Comparison of ENCODE assay signal across 8 cellular contexts in the genomic region with DNA sequence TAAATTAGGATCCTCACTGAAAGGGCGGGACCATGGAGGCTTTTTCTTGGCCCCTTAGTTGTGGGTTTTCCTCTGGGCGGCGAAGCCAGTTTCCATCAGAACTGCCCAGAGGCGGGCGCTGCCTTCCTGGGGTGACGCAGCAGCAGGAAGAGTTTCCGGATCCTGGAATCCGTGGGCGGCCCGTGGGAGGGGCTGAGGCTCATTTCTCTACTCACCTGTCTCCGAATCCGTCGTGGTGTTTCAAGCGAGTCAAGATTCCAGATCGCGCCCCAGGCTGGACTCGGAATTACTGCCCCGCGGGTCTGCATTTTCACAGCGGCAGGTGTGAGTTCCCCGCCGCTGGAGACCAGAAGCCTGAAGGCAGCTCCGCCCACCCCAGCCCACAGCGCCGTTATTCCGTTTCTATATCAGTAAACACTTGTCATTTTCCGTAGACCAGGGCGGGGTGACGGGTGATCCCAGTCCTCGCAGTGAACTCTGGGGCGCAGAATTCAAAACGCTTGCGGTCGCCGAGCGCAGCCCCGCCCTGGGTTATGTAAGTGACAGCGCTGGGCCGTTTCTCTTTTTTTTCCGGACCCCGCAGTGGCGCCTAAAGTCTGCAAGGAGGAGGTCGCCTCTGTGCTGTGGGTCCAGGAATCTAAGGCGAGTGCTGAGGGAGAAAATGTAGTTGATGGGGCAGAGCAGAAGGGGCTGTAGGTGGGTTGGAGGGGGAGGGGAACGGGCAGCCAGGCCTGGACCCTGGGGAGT. TPM values are rescaled to one million over a fixed set of nuclear protein-coding genes. Genes with fewer than 3 reads are reported as not detected.
DNase-seq lines count a peak whose midpoint lies in the region; ATAC-seq and TF ChIP-seq lines count a peak whose summit lies in the region.

No MANE protein-coding gene starts in this region.

- H3K27me3 Mint-ChIP-seq in activated naive CD8-positive, alpha-beta T cell treated with anti-CD3 and anti-CD28 coated beads, Interleukin-2, amount 50 U/mL, for 24 hours: no peaks in the 10 kb centered on the region

- H3K36me3 Mint-ChIP-seq in activated naive CD8-positive, alpha-beta T cell treated with anti-CD3 and anti-CD28 coated beads, Interleukin-2, amount 50 U/mL, for 24 hours (ENCODE audit: low read depth): peaks cover 9% of the 10 kb centered on the region

- peak in 2 of 4 donors; percentile 26 to 62 for TF ChIP-seq EP300 in upper lobe of left lung (IDR thresholded peaks at IDR 0.05)

- peak overlapping the region; percentile 84 for H3K4me3 Mint-ChIP-seq in activated naive CD8-positive, alpha-beta T cell treated with anti-CD3 and anti-CD28 coated beads, Interleukin-2, amount 50 U/mL, for 24 hours

- TF ChIP-seq CTCF in GM10266 (IDR thresholded peaks at IDR 0.05; ENCODE audit: control insufficient read depth, insufficient read depth, low read depth, missing control alignments) (no peak), heart right ventricle (IDR thresholded peaks at IDR 0.05) (no peak), upper lobe of left lung (IDR thresholded peaks at IDR 0.05) (peak in 3 of 6 experiments; percentile 4 to 8 (median 5))

- H3K27me3 ChIP-seq in heart right ventricle (no peaks in the 10 kb centered on the region), upper lobe of left lung (no peaks in the 10 kb centered on the region)

- peaks cover 12% of the 10 kb centered on the region for H3K9me3 Mint-ChIP-seq in activated naive CD8-positive, alpha-beta T cell treated with anti-CD3 and anti-CD28 coated beads, Interleukin-2, amount 50 U/mL, for 24 hours

- 0 to 1% methylated on average over 45 of the region's 45 CpGs for WGBS in heart right ventricle, 2 donors
- 0 to 1% methylated on average over 3 to 45 of the region's 45 CpGs for WGBS in upper lobe of left lung, 2 donors

- peaks cover 64% of the 10 kb centered on the region for H3K4me1 Mint-ChIP-seq in activated naive CD8-positive, alpha-beta T cell treated with anti-CD3 and anti-CD28 coated beads, Interleukin-2, amount 50 U/mL, for 24 hours

- H3K36me3 ChIP-seq in heart right ventricle (peaks cover 0 to 8% (median 0%) of the 10 kb centered on the region in 9 donors), upper lobe of left lung (peaks cover 0 to 5% (median 0%) of the 10 kb centered on the region in 4 donors)

- H3K27ac ChIP-seq in heart right ventricle (peak overlapping the region; percentile 91 to 100 (median 98)), upper lobe of left lung (peak overlapping the region; percentile 96 to 98 (median 98))

- intact Hi-C loops in heart right ventricle (cut with DNase I): loop anchor here in 9 of 10 donors (1.0 to 10.0 kb wide), 9 partner anchors 73 to 247 kb away; partner anchors contain the start of genes HLA-C (in 6 of the 9) and HLA-B (in 2 of the 9)
- intact Hi-C loops in posterior vena cava (cut with DNase I): loop anchor here (5.0 to 10.0 kb wide), 2 partner anchors 167 to 170 kb away; no protein-coding TSS in a partner anchor

- H3K4me3 ChIP-seq in heart right ventricle (peak overlapping the region; percentile 47 to 79 (median 64)), upper lobe of left lung (peak overlapping the region; percentile 60 to 75 (median 70))

- H3K4me1 ChIP-seq in heart right ventricle: peaks cover 0 to 43% (median 19%) of the 10 kb centered on the region in 9 donors
- H3K4me1 ChIP-seq in upper lobe of left lung: peaks cover 23 to 45% (median 33%) of the 10 kb centered on the region in 4 donors

- peak; percentile 66 for DNase-seq in GM10266 (ENCODE audit: extremely low spot score)
- DNase-seq in NCI-H128 (lab: John Stamatoyannopoulos, UW; ENCODE audit: unreplicated experiment): peak; percentile 36
- DNase-seq in SW 1271 (lab: John Stamatoyannopoulos, UW): peak; percentile 80 to 92
- peak; percentile 91 for DNase-seq in activated naive CD8-positive, alpha-beta T cell treated with anti-CD3 and anti-CD28 coated beads, Interleukin-2, amount 50 U/mL, for 24 hours
- peak; percentile 88 to 95 for DNase-seq in heart right ventricle
- DNase-seq in posterior vena cava (ENCODE audit: low spot score): peak; percentile 98
- DNase-seq in upper lobe of left lung: peak; percentile 94 to 97

- H3K9me3 ChIP-seq in heart right ventricle (peaks cover 0 to 15% (median 0%) of the 10 kb centered on the region in 11 donors), upper lobe of left lung (no peaks in the 10 kb centered on the region)

- peak overlapping the region; percentile 87 for H3K27ac Mint-ChIP-seq in activated naive CD8-positive, alpha-beta T cell treated with anti-CD3 and anti-CD28 coated beads, Interleukin-2, amount 50 U/mL, for 24 hours

- TF ChIP-seq POLR2A in upper lobe of left lung (IDR thresholded peaks at IDR 0.05): peak in 3 of 4 donors; percentile 58 to 84 (median 75)

- ATAC-seq in HG02678 (IDR thresholded peaks at IDR 0.05; ENCODE audit: unreplicated experiment): peak; percentile 71
- peak; percentile 75 for ATAC-seq in activated naive CD8-positive, alpha-beta T cell treated with anti-CD3 and anti-CD28 coated beads, Interleukin-2, amount 50 U/mL, for 24 hours
- peak; percentile 89 to 95 (median 92) for ATAC-seq in heart right ventricle
- peak; percentile 95 for ATAC-seq in upper lobe of left lung (ENCODE audit: low FRiP score in 2 of 2)

RNA-seq across cellular contexts. Expression of gene POU5F1, which starts 27.2 kb away (rescaled TPM):
- total RNA-seq in heart right ventricle (1 to 10 TPM in 1 of 10 donors, under 1 TPM in 8, not detected in 1; 0.29 to 1.0 (median 0.34) TPM), posterior vena cava (not detected), upper lobe of left lung (10 to 100 TPM in 2 of 6 donors, 1 to 10 TPM in 4; 4.1 to 13.6 (median 5.7) TPM)
- polyA plus RNA-seq in heart right ventricle: 1 to 10 TPM; 1.3 to 2.0 TPM

RNA-seq across cellular contexts. Expression of gene TCF19, which starts 39.3 kb away (rescaled TPM):
- total RNA-seq in heart right ventricle (1 to 10 TPM; 1.6 to 7.3 (median 2.4) TPM), posterior vena cava (1 to 10 TPM; 3.0 to 4.8 TPM), upper lobe of left lung (10 to 100 TPM in 1 of 6 donors, 1 to 10 TPM in 5; 4.2 to 10.0 (median 5.3) TPM)
- polyA plus RNA-seq in heart right ventricle: 1 to 10 TPM; 2.7 to 2.9 TPM

RNA-seq across cellular contexts. Expression of gene CCHCR1, which starts 40.1 kb away (rescaled TPM):
- total RNA-seq in heart right ventricle: 10 to 100 TPM in 7 of 10 donors, 1 to 10 TPM in 3; 8.0 to 15.9 (median 12.5) TPM
- polyA plus RNA-seq in heart right ventricle: 10 to 100 TPM in 1 of 2 donors, 1 to 10 TPM in 1; 9.0 to 11.0 TPM
- 10 to 100 TPM in 1 of 2 donors, 1 to 10 TPM in 1; 9.6 to 13.4 TPM for total RNA-seq in posterior vena cava
- 10 to 100 TPM in 5 of 6 donors, 1 to 10 TPM in 1; 5.5 to 83.8 (median 19.5) TPM for total RNA-seq in upper lobe of left lung

RNA-seq across cellular contexts. Expression of gene PSORS1C2, which starts 58.9 kb away (rescaled TPM):
- total RNA-seq in heart right ventricle (not detected), posterior vena cava (not detected), upper lobe of left lung (not detected)
- not detected for polyA plus RNA-seq in heart right ventricle

Comparison
In these comparisons a context has a peak if more than half of its experiments do, and no peak if none do; other contexts are left out.
1. Peak in every context shown above with its lines: DNase-seq, ATAC-seq, H3K4me3 ChIP-seq and H3K27ac ChIP-seq.
2. DNase-seq: peak in every context shown above with its lines; median percentile 98 in posterior vena cava; 96 in upper lobe of left lung; 92 in heart right ventricle; 91 in activated naive CD8-positive, alpha-beta T cell treated with anti-CD3 and anti-CD28 coated beads, Interleukin-2, amount 50 U/mL, for 24 hours; 86 in SW 1271; 66 in GM10266; 36 in NCI-H128.